In genomic region chr1:22645936-22646335, GRCh38 we compare ENCODE assay signal across 2 cellular contexts.
A peak's percentile ranks its signal among the peaks of the same experiment; 100 is the strongest.
TF ChIP-seq lines count a peak whose summit lies in the region.

No MANE protein-coding gene starts in this region.

TF ChIP-seq in K562, 482 proteins besides CTCF, POLR2A, EP300 and RAD21:
- TF ChIP-seq FOXA1 (IDR thresholded peaks at IDR 0.05; ENCODE audit: borderline replicate concordance) (no peak), ZFP36 (IDR thresholded peaks at IDR 0.05; ENCODE audit: low read depth, low read length, partially characterized antibody) (peak; percentile 69)

TF ChIP-seq in GM23338, 12 proteins besides CTCF, POLR2A, EP300 and RAD21:
- TF ChIP-seq REST (IDR thresholded peaks at IDR 0.05; ENCODE audit: unreplicated experiment) (no peak), STAT1 (IDR thresholded peaks at IDR 0.05; ENCODE audit: unreplicated experiment) (no peak), ZNF462 (CRISPR knock-in tag; IDR thresholded peaks at IDR 0.05) (no peak), ZNF331 (CRISPR knock-in tag; IDR thresholded peaks at IDR 0.05; ENCODE audit: low read depth) (no peak), POLR2AphosphoS5 (IDR thresholded peaks at IDR 0.05; ENCODE audit: low read depth) (no peak), ETS1 (IDR thresholded peaks at IDR 0.05) (no peak), NANOG (IDR thresholded peaks at IDR 0.05; ENCODE audit: borderline replicate concordance) (no peak), EZH2 (IDR thresholded peaks at IDR 0.05; ENCODE audit: low read depth, unreplicated experiment) (no peak)
